27 cellular contexts compared by ENCODE assay signal in genomic region chr20:38896009-38896594, GRCh38. TPM values are rescaled to one million over a fixed set of nuclear protein-coding genes. Genes with fewer than 3 reads are reported as not detected.
A peak's percentile ranks its signal among the peaks of the same experiment; 100 is the strongest.
DNase-seq lines count a peak whose midpoint lies in the region; ATAC-seq and TF ChIP-seq lines count a peak whose summit lies in the region.
"Had no signal": no experiment of that assay in that cellular context is flagged by ENCODE, and none has a peak within 500 bp of the region (broad histone marks: within the 10 kb centered on the region; RNA-seq: fewer than 3 reads in every experiment).

No MANE protein-coding gene starts in this region.

- intact Hi-C loops in activated CD4-positive, alpha-beta memory T cell treated with anti-CD3 and anti-CD28 coated beads for 36 hours (cut with micrococcal nuclease): no loop called here
- intact Hi-C loops in CD8-positive, alpha-beta T cell (cut with DNase I, micrococcal nuclease): no loop called here
- intact Hi-C loops in natural killer cell (cut with micrococcal nuclease): no loop called here

- no peak for TF ChIP-seq CTCF in CD8-positive, alpha-beta T cell (IDR thresholded peaks at IDR 0.05)
- TF ChIP-seq CTCF in natural killer cell (IDR thresholded peaks at IDR 0.05): no peak

- H3K4me1 Mint-ChIP-seq in activated CD4-positive, alpha-beta memory T cell treated with anti-CD3 and anti-CD28 coated beads for 36 hours (ENCODE audit: low read depth): peaks cover 37% of the 10 kb centered on the region
- H3K4me1 Mint-ChIP-seq in activated CD4-positive, alpha-beta memory T cell treated with anti-CD3 and anti-CD28 coated beads, Interleukin-2, amount 10 ng/mL, durations not matched to agents 7 days and 5 days: peaks cover 40% of the 10 kb centered on the region
- H3K4me1 Mint-ChIP-seq in CD8-positive, alpha-beta T cell (ENCODE audit: low read depth): peaks cover 23% of the 10 kb centered on the region
- H3K4me1 Mint-ChIP-seq in activated T-helper 17 cell treated with anti-CD3 and anti-CD28 coated beads, Interleukin-2, amount 50 U/mL, for 72 hours: peaks cover 30% of the 10 kb centered on the region
- peaks cover 28% of the 10 kb centered on the region in 2 donors for H3K4me1 Mint-ChIP-seq in natural killer cell

- no peak overlapping the region for H3K27ac ChIP-seq in CD8-positive, alpha-beta T cell (ENCODE audit: low read depth, low read length)
- H3K27ac ChIP-seq: hepatocyte, psoas muscle, sigmoid colon, VCaP had no signal

- no peaks in the 10 kb centered on the region for H3K27me3 Mint-ChIP-seq in activated CD4-positive, alpha-beta memory T cell treated with anti-CD3 and anti-CD28 coated beads for 36 hours
- no peaks in the 10 kb centered on the region for H3K27me3 Mint-ChIP-seq in activated CD4-positive, alpha-beta memory T cell treated with anti-CD3 and anti-CD28 coated beads, Interleukin-2, amount 10 ng/mL, durations not matched to agents 7 days and 5 days
- no peaks in the 10 kb centered on the region for H3K27me3 Mint-ChIP-seq in CD8-positive, alpha-beta T cell (ENCODE audit: low read depth)
- no peaks in the 10 kb centered on the region for H3K27me3 Mint-ChIP-seq in activated T-helper 17 cell treated with anti-CD3 and anti-CD28 coated beads, Interleukin-2, amount 50 U/mL, for 72 hours
- H3K27me3 Mint-ChIP-seq in natural killer cell (ENCODE audit: low read depth in 2 of 2): no peaks in the 10 kb centered on the region
- H3K27me3 Mint-ChIP-seq: CD4-positive, alpha-beta T cell had no signal

- H3K36me3 Mint-ChIP-seq in activated CD4-positive, alpha-beta memory T cell treated with anti-CD3 and anti-CD28 coated beads for 36 hours: peaks cover 49% of the 10 kb centered on the region
- peaks cover 41% of the 10 kb centered on the region for H3K36me3 Mint-ChIP-seq in activated CD4-positive, alpha-beta memory T cell treated with anti-CD3 and anti-CD28 coated beads, Interleukin-2, amount 10 ng/mL, durations not matched to agents 7 days and 5 days (ENCODE audit: low read depth)
- H3K36me3 Mint-ChIP-seq in CD8-positive, alpha-beta T cell: peaks cover 58% of the 10 kb centered on the region
- H3K36me3 Mint-ChIP-seq in activated T-helper 17 cell treated with anti-CD3 and anti-CD28 coated beads, Interleukin-2, amount 50 U/mL, for 72 hours (ENCODE audit: low read depth): peaks cover 87% of the 10 kb centered on the region
- no peaks in the 10 kb centered on the region for H3K36me3 Mint-ChIP-seq in natural killer cell

- no peak overlapping the region for H3K4me3 ChIP-seq in CD8-positive, alpha-beta T cell (ENCODE audit: low read depth, low read length)
- H3K4me3 ChIP-seq: GM23338, hepatocyte, lung, psoas muscle, sigmoid colon had no signal

- H3K4me3 Mint-ChIP-seq in activated CD4-positive, alpha-beta memory T cell treated with anti-CD3 and anti-CD28 coated beads for 36 hours: no peak overlapping the region
- H3K4me3 Mint-ChIP-seq in activated CD4-positive, alpha-beta memory T cell treated with anti-CD3 and anti-CD28 coated beads, Interleukin-2, amount 10 ng/mL, durations not matched to agents 7 days and 5 days: no peak overlapping the region
- H3K4me3 Mint-ChIP-seq in CD8-positive, alpha-beta T cell: no peak overlapping the region
- H3K4me3 Mint-ChIP-seq in activated T-helper 17 cell treated with anti-CD3 and anti-CD28 coated beads, Interleukin-2, amount 50 U/mL, for 72 hours: no peak overlapping the region
- H3K4me3 Mint-ChIP-seq in natural killer cell: no peak overlapping the region
- H3K4me3 Mint-ChIP-seq: CD4-positive, alpha-beta T cell; GM23338; nephron had no signal

- H3K27ac Mint-ChIP-seq in activated CD4-positive, alpha-beta memory T cell treated with anti-CD3 and anti-CD28 coated beads for 36 hours: peak overlapping the region; percentile 21
- no peak overlapping the region for H3K27ac Mint-ChIP-seq in activated CD4-positive, alpha-beta memory T cell treated with anti-CD3 and anti-CD28 coated beads, Interleukin-2, amount 10 ng/mL, durations not matched to agents 7 days and 5 days
- H3K27ac Mint-ChIP-seq in CD8-positive, alpha-beta T cell: peak overlapping the region; percentile 9
- peak overlapping the region; percentile 87 for H3K27ac Mint-ChIP-seq in activated T-helper 17 cell treated with anti-CD3 and anti-CD28 coated beads, Interleukin-2, amount 50 U/mL, for 72 hours
- peak overlapping the region; percentile 20 to 21 for H3K27ac Mint-ChIP-seq in natural killer cell
- H3K27ac Mint-ChIP-seq: CD4-positive, alpha-beta T cell; GM23338; nephron had no signal

- CTCF ChIA-PET in activated CD4-positive, alpha-beta memory T cell treated with anti-CD3 and anti-CD28 coated beads for 36 hours (lab: Charles Lee): interaction anchor here (1.7 kb wide), 1 partner anchor 262 kb away, joined by 4 read pairs; no protein-coding TSS in a partner anchor
- CTCF ChIA-PET in activated CD4-positive, alpha-beta memory T cell treated with anti-CD3 and anti-CD28 coated beads, Interleukin-2, amount 10 ng/mL, durations not matched to agents 7 days and 5 days (lab: Charles Lee): interaction anchor here (1.0 to 4.2 kb wide), 4 partner anchors 12 to 170 kb away, joined by 3 to 52 read pairs (median 6); no protein-coding TSS in a partner anchor
- CTCF ChIA-PET in CD8-positive, alpha-beta T cell (lab: Charles Lee): interaction anchor here (0.7 to 5.9 kb wide), 6 partner anchors 15 to 249 kb away, joined by 3 to 57 read pairs (median 6); no protein-coding TSS in a partner anchor

- no peak for ATAC-seq in CD8-positive, alpha-beta T cell
- no peak for ATAC-seq in activated T-helper 17 cell treated with anti-CD3 and anti-CD28 coated beads, Interleukin-2, amount 50 U/mL, for 72 hours (replicated peaks)
- no peak for ATAC-seq in natural killer cell
- ATAC-seq: GM23338, Panc1, psoas muscle, SK-N-SH treated with all-trans-retinoic acid at 6 μM for 48 hours had no signal

- no peaks in the 10 kb centered on the region for H3K27me3 ChIP-seq in CD8-positive, alpha-beta T cell (ENCODE audit: insufficient read depth, low read length)

- H3K9me3 Mint-ChIP-seq in activated CD4-positive, alpha-beta memory T cell treated with anti-CD3 and anti-CD28 coated beads for 36 hours: no peaks in the 10 kb centered on the region
- H3K9me3 Mint-ChIP-seq in activated CD4-positive, alpha-beta memory T cell treated with anti-CD3 and anti-CD28 coated beads, Interleukin-2, amount 10 ng/mL, durations not matched to agents 7 days and 5 days: no peaks in the 10 kb centered on the region
- H3K9me3 Mint-ChIP-seq in CD8-positive, alpha-beta T cell: no peaks in the 10 kb centered on the region
- H3K9me3 Mint-ChIP-seq in activated T-helper 17 cell treated with anti-CD3 and anti-CD28 coated beads, Interleukin-2, amount 50 U/mL, for 72 hours: no peaks in the 10 kb centered on the region
- no peaks in the 10 kb centered on the region for H3K9me3 Mint-ChIP-seq in natural killer cell
- H3K9me3 Mint-ChIP-seq: CD4-positive, alpha-beta T cell; GM23338; nephron had no signal

- POLR2A ChIA-PET in activated CD4-positive, alpha-beta memory T cell treated with anti-CD3 and anti-CD28 coated beads for 36 hours (lab: Charles Lee): no interaction called here
- POLR2A ChIA-PET in activated CD4-positive, alpha-beta memory T cell treated with anti-CD3 and anti-CD28 coated beads, Interleukin-2, amount 10 ng/mL, durations not matched to agents 7 days and 5 days (lab: Charles Lee): no interaction called here
- POLR2A ChIA-PET in CD8-positive, alpha-beta T cell (lab: Charles Lee): no interaction called here

- peaks cover 7% of the 10 kb centered on the region for H3K36me3 ChIP-seq in CD8-positive, alpha-beta T cell (ENCODE audit: insufficient read depth, low read length)
- H3K36me3 ChIP-seq: sigmoid colon had no signal

- no peak for DNase-seq in activated CD4-positive, alpha-beta memory T cell treated with anti-CD3 and anti-CD28 coated beads for 36 hours
- no peak for DNase-seq in activated CD4-positive, alpha-beta memory T cell treated with anti-CD3 and anti-CD28 coated beads, Interleukin-2, amount 10 ng/mL, durations not matched to agents 7 days and 5 days
- DNase-seq in CD8-positive, alpha-beta T cell: no peak
- no peak for DNase-seq in natural killer cell
- DNase-seq in T1000 (lab: John Stamatoyannopoulos, UW): no peak
- DNase-seq in activated CD4-positive, CD25-positive, alpha-beta regulatory T cell treated with anti-CD3 and anti-CD28 coated beads, Interleukin-2, amount 50 U/mL, for 72 hours: no peak
- DNase-seq: activated CD4-positive, alpha-beta T cell treated with anti-CD3 and anti-CD28 coated beads, Interleukin-2, amount 50 U/mL, for 4 hours; activated naive CD4-positive, alpha-beta T cell; AML-193; CD4-positive, alpha-beta T cell; DMS 273 treated with DMSO at 0.1 percent for 48 hours; NCI-H146; NCI-H446; NCI-H774; psoas muscle; Right ventricle myocardium superior; sigmoid colon; stimulated activated CD4-positive, alpha-beta T cell treated with anti-CD3 and anti-CD28 coated beads, Interleukin-4, amount 100 ng/mL, for 1 hour; T-helper 9 cell had no signal

- H3K9me3 ChIP-seq in CD8-positive, alpha-beta T cell (ENCODE audit: low read length): no peaks in the 10 kb centered on the region
- H3K9me3 ChIP-seq: psoas muscle, sigmoid colon had no signal

- H3K4me1 ChIP-seq in CD8-positive, alpha-beta T cell (ENCODE audit: insufficient read depth, low read length): peaks cover 10% of the 10 kb centered on the region
- H3K4me1 ChIP-seq: psoas muscle had no signal

RNA-seq across cellular contexts. Expression of gene FAM83D, which starts 30.1 kb away (rescaled TPM):
- total RNA-seq in activated CD4-positive, alpha-beta memory T cell treated with anti-CD3 and anti-CD28 coated beads for 36 hours: 10 to 100 TPM; 11.1 to 11.2 TPM
- total RNA-seq in activated CD4-positive, alpha-beta memory T cell treated with anti-CD3 and anti-CD28 coated beads, Interleukin-2, amount 10 ng/mL, durations not matched to agents 7 days and 5 days: 10 to 100 TPM; 18.9 to 19.9 TPM
- 1 to 10 TPM; 5.3 to 6.3 TPM for total RNA-seq in CD8-positive, alpha-beta T cell
- total RNA-seq in activated T-helper 17 cell treated with anti-CD3 and anti-CD28 coated beads, Interleukin-2, amount 50 U/mL, for 72 hours: 10 to 100 TPM; 15.9 to 18.3 TPM
- total RNA-seq in natural killer cell: 1 to 10 TPM; 1.1 to 2.7 (median 2.1) TPM
